16 cellular contexts compared by ENCODE assay signal in genomic region chr4:104989363-104989762, GRCh38.
DNase-seq lines count a peak whose midpoint lies in the region; ATAC-seq, FAIRE-seq and TF ChIP-seq lines count a peak whose summit lies in the region.
"Had no signal": no experiment of that assay in that cellular context is flagged by ENCODE, and none has a peak within 500 bp of the region (broad histone marks: within the 10 kb centered on the region; RNA-seq: fewer than 3 reads in every experiment).

No MANE protein-coding gene starts in this region.

- H3K27ac ChIP-seq in pancreas (no peak overlapping the region), vagina (no peak overlapping the region), right atrium auricular region (no peak overlapping the region)
- H3K27ac ChIP-seq: cardiac muscle cell, neural progenitor cell, skin epidermis had no signal

- no peak for TF ChIP-seq POLR2A in vagina (IDR thresholded peaks at IDR 0.05)

- ATAC-seq in pancreas (peak; percentile 38 to 85 (median 74)), GM19467 (IDR thresholded peaks at IDR 0.05; ENCODE audit: unreplicated experiment) (no peak)

- intact Hi-C loops in pancreas (cut with DNase I) (no loop called here), vagina (cut with DNase I) (no loop called here)

- in situ Hi-C loops in astrocyte of the spinal cord (cut with HindIII; ENCODE audit: low sequenced_read_pairs), result no loop called here

- H3K27me3 ChIP-seq in pancreas (no peaks in the 10 kb centered on the region), vagina (no peaks in the 10 kb centered on the region), right atrium auricular region (no peaks in the 10 kb centered on the region)
- H3K27me3 ChIP-seq: cardiac muscle cell, neural progenitor cell had no signal

- no peaks in the 10 kb centered on the region for H3K36me3 ChIP-seq in pancreas
- no peaks in the 10 kb centered on the region for H3K36me3 ChIP-seq in vagina
- no peaks in the 10 kb centered on the region for H3K36me3 ChIP-seq in right atrium auricular region
- H3K36me3 ChIP-seq: cardiac muscle cell, HAP-1, neural progenitor cell had no signal

- TF ChIP-seq CTCF in LNCaP clone FGC (IDR thresholded peaks at IDR 0.05; ENCODE audit: control insufficient read depth, extremely low read depth, insufficient read depth) (no peak), astrocyte of the spinal cord (IDR thresholded peaks at IDR 0.05; ENCODE audit: low read depth, low read length) (no peak), pancreas (IDR thresholded peaks at IDR 0.05) (no peak), vagina (IDR thresholded peaks at IDR 0.05) (no peak), right atrium auricular region (IDR thresholded peaks at IDR 0.05) (no peak)

- 40 to 57% methylated on average over 4 of the region's 4 CpGs for WGBS in pancreas, 2 donors

- H3K9me3 ChIP-seq in pancreas, result no peaks in the 10 kb centered on the region
- H3K9me3 ChIP-seq in vagina, result no peaks in the 10 kb centered on the region
- H3K9me3 ChIP-seq in right atrium auricular region, result peaks cover 0 to under 1% of the 10 kb centered on the region in 2 donors
- H3K9me3 ChIP-seq: HAP-1 had no signal

- H3K4me1 ChIP-seq in pancreas, result no peaks in the 10 kb centered on the region
- H3K4me1 ChIP-seq in vagina, result no peaks in the 10 kb centered on the region
- H3K4me1 ChIP-seq in right atrium auricular region, result no peaks in the 10 kb centered on the region
- H3K4me1 ChIP-seq: HAP-1, neural progenitor cell had no signal

- DNase-seq in LNCaP clone FGC (ENCODE audit: low read depth) (peak; percentile 68), NCI-H2196 (lab: John Stamatoyannopoulos, UW; ENCODE audit: unreplicated experiment) (peak; percentile 40), astrocyte of the spinal cord (ENCODE audit: low read depth, low spot score) (peak; percentile 62), pancreas (peak in 2 of 6 donors; percentile 17 to 28), vagina (ENCODE audit: extremely low spot score in 2 of 2) (no peak), right atrium auricular region (ENCODE audit: low spot score) (no peak)
- DNase-seq: activated effector memory CD4-positive, alpha-beta T cell treated with Interleukin-2 at 50 U/mL for 16 hours; CD4-positive, alpha-beta memory T cell; substantia nigra had no signal

- H3K4me3 ChIP-seq in LNCaP clone FGC (ENCODE audit: low read depth, low read length) (no peak overlapping the region), astrocyte of the spinal cord (ENCODE audit: low read depth, low read length) (no peak overlapping the region), pancreas (no peak overlapping the region), vagina (no peak overlapping the region), right atrium auricular region (no peak overlapping the region)
- H3K4me3 ChIP-seq: cardiac muscle cell, HAP-1, lung, neural progenitor cell, skin epidermis had no signal

- FAIRE-seq in pancreas (lab: Jason Lieb, UNC), result no peak
- FAIRE-seq: endometrium had no signal

Comparison
In these comparisons a context has a peak if more than half of its experiments do, and no peak if none do; other contexts are left out.
1. DNase-seq: peak in LNCaP clone FGC (single experiment), NCI-H2196 (single experiment) and astrocyte of the spinal cord (single experiment); none in vagina (0 of 2) and right atrium auricular region (single experiment).